Comparison of ENCODE assay signal across 13 cellular contexts in the genomic region with DNA sequence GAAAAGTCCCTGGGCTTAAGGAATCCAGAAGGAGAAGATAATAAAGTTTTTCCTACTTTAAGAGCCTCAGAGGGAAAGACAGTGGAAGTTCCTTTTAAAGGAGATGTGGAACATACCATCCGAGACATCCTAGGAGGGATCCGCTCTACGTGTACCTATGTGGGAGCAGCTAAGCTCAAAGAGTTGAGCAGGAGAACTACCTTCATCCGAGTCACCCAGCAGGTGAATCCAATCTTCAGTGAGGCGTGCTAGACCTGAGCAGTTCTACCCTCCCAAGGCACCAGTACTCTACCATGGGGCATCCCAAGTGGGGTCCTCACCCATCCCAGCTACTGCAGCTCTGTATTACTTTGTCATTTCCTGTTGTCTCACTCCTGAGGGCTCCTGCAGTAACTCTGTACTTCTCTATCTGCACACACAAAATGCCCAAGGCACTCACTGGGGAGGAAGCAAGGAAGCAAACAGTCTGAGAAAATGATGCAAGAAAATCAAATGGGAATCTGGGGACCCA. TPM values are rescaled to one million over a fixed set of nuclear protein-coding genes. Genes with fewer than 3 reads are reported as not detected.
DNase-seq lines count a peak whose midpoint lies in the region; ATAC-seq and TF ChIP-seq lines count a peak whose summit lies in the region.
"Had no signal": no experiment of that assay in that cellular context is flagged by ENCODE, and none has a peak within 500 bp of the region (broad histone marks: within the 10 kb centered on the region; RNA-seq: fewer than 3 reads in every experiment).

No MANE protein-coding gene starts in this region.

- no peaks in the 10 kb centered on the region for H3K27me3 Mint-ChIP-seq in activated T-cell treated with anti-CD3 and anti-CD28 coated beads, Interleukin-2, amount 50 U/mL, for 24 hours
- H3K27me3 Mint-ChIP-seq in endodermal cell (ENCODE audit: insufficient read depth): no peaks in the 10 kb centered on the region
- no peaks in the 10 kb centered on the region for H3K27me3 Mint-ChIP-seq in progenitor cell of endocrine pancreas

- H3K36me3 ChIP-seq in RWPE2 (ENCODE audit: low read depth) (peaks cover 80% of the 10 kb centered on the region), endodermal cell (ENCODE audit: control insufficient read depth, insufficient read depth, low read length) (peaks cover 59% of the 10 kb centered on the region)

- H3K4me1 ChIP-seq in RWPE2 (ENCODE audit: insufficient read depth, poor library complexity, severe bottlenecking): peaks cover 31% of the 10 kb centered on the region
- H3K4me1 ChIP-seq in endodermal cell (ENCODE audit: control insufficient read depth, insufficient read depth, low read length): peaks cover 3% of the 10 kb centered on the region

- WGBS in endodermal cell (ENCODE audit: insufficient coverage in 1 of 2, insufficient read length in 1 of 2), 2 experiments: 94 to 100% methylated on average over 5 of the region's 5 CpGs

- ATAC-seq in RWPE2 (ENCODE audit: low read depth) (no peak), HG03097 (IDR thresholded peaks at IDR 0.05; ENCODE audit: low FRiP score, unreplicated experiment) (no peak)

- no peak overlapping the region for H3K4me3 ChIP-seq in RWPE2 (ENCODE audit: severe bottlenecking)
- no peak overlapping the region for H3K4me3 ChIP-seq in endodermal cell (ENCODE audit: low read length)
- H3K4me3 ChIP-seq: adrenal gland had no signal

- TF ChIP-seq CTCF in RWPE2 (IDR thresholded peaks at IDR 0.05; ENCODE audit: poor library complexity, severe bottlenecking) (no peak), endodermal cell (conservative IDR thresholded peaks at IDR 0.05) (no peak), progenitor cell of endocrine pancreas (IDR thresholded peaks at IDR 0.05; ENCODE audit: unreplicated experiment) (no peak)

- H3K27ac ChIP-seq in RWPE2 (ENCODE audit: poor library complexity, severe bottlenecking) (peak overlapping the region; percentile 18), endodermal cell (ENCODE audit: low read depth, low read length) (no peak overlapping the region)

- H3K27ac Mint-ChIP-seq in activated T-cell treated with anti-CD3 and anti-CD28 coated beads, Interleukin-2, amount 50 U/mL, for 24 hours: peak overlapping the region; percentile 100
- H3K27ac Mint-ChIP-seq in endodermal cell (peak overlapping the region; percentile 10), progenitor cell of endocrine pancreas (peak overlapping the region; percentile 65)

- H3K36me3 Mint-ChIP-seq in activated T-cell treated with anti-CD3 and anti-CD28 coated beads, Interleukin-2, amount 50 U/mL, for 24 hours (ENCODE audit: low read depth): peaks cover 87% of the 10 kb centered on the region
- H3K36me3 Mint-ChIP-seq in endodermal cell (ENCODE audit: low read depth): peaks cover 53% of the 10 kb centered on the region
- H3K36me3 Mint-ChIP-seq in progenitor cell of endocrine pancreas (ENCODE audit: insufficient read depth): peaks cover 24% of the 10 kb centered on the region

- no peak overlapping the region for H3K4me3 Mint-ChIP-seq in activated T-cell treated with anti-CD3 and anti-CD28 coated beads, Interleukin-2, amount 50 U/mL, for 24 hours
- H3K4me3 Mint-ChIP-seq in endodermal cell: no peak overlapping the region
- no peak overlapping the region for H3K4me3 Mint-ChIP-seq in progenitor cell of endocrine pancreas (ENCODE audit: low read depth)

- peaks cover 82% of the 10 kb centered on the region for H3K4me1 Mint-ChIP-seq in activated T-cell treated with anti-CD3 and anti-CD28 coated beads, Interleukin-2, amount 50 U/mL, for 24 hours (ENCODE audit: low read depth)
- peaks cover 2% of the 10 kb centered on the region for H3K4me1 Mint-ChIP-seq in endodermal cell
- peaks cover 11% of the 10 kb centered on the region for H3K4me1 Mint-ChIP-seq in progenitor cell of endocrine pancreas (ENCODE audit: low read depth)

- H3K9ac ChIP-seq in endodermal cell (ENCODE audit: extremely low read depth, low read length, poor library complexity, severe bottlenecking): no peak overlapping the region

- no peaks in the 10 kb centered on the region for H3K27me3 ChIP-seq in RWPE2 (ENCODE audit: insufficient read depth, poor library complexity, severe bottlenecking)
- H3K27me3 ChIP-seq in endodermal cell (ENCODE audit: control insufficient read depth, insufficient read depth, low read length, poor library complexity, severe bottlenecking): no peaks in the 10 kb centered on the region
- H3K27me3 ChIP-seq: adrenal gland had no signal

- H3K9me3 ChIP-seq in RWPE2 (ENCODE audit: severe bottlenecking) (no peaks in the 10 kb centered on the region), endodermal cell (ENCODE audit: control insufficient read depth, low read length) (no peaks in the 10 kb centered on the region)
- H3K9me3 ChIP-seq: adrenal gland had no signal

- H3K9me3 Mint-ChIP-seq in activated T-cell treated with anti-CD3 and anti-CD28 coated beads, Interleukin-2, amount 50 U/mL, for 24 hours: no peaks in the 10 kb centered on the region
- H3K9me3 Mint-ChIP-seq in endodermal cell (no peaks in the 10 kb centered on the region), progenitor cell of endocrine pancreas (ENCODE audit: low read depth) (no peaks in the 10 kb centered on the region)

- DNase-seq in activated T-cell treated with anti-CD3 and anti-CD28 coated beads, Interleukin-2, amount 50 U/mL, for 24 hours: peak; percentile 22
- DNase-seq in activated T-cell treated with anti-CD3 and anti-CD28 coated beads, Interleukin-2, amount 50 U/mL, for 48 hours: no peak
- DNase-seq in RWPE2 (ENCODE audit: low spot score): no peak
- DNase-seq in endodermal cell: peak; percentile 4
- no peak for DNase-seq in progenitor cell of endocrine pancreas (ENCODE audit: low spot score, unreplicated experiment)
- DNase-seq in NCI-H2107 treated with DMSO at 0.1 percent for 48 hours (lab: John Stamatoyannopoulos, UW; ENCODE audit: unreplicated experiment): no peak
- no peak for DNase-seq in NAMALWA (ENCODE audit: low spot score)
- DNase-seq: ACHN; NCI-H1092 treated with DMSO at 0.1 percent for 48 hours; OCI-M1; stimulated activated CD4-positive, alpha-beta T cell treated with anti-CD3 and anti-CD28 coated beads, Interleukin-15, amount 100 ng/mL, for 24 hours had no signal

RNA-seq across cellular contexts. Expression of gene TINF2, which starts 3.8 kb away (rescaled TPM):
- 10 to 100 TPM; 43.4 to 43.5 TPM for total RNA-seq in endodermal cell
- polyA plus RNA-seq in endodermal cell (2013, experiment 1 of 2): 52.0 TPM
- 48.5 TPM for polyA plus RNA-seq in endodermal cell (2013, experiment 2 of 2)
- total RNA-seq in progenitor cell of endocrine pancreas: 56.7 and 59.2 TPM in 2 replicates

RNA-seq across cellular contexts. Expression of gene GMPR2, which starts 5.9 kb away (rescaled TPM):
- 10 to 100 TPM; 56.1 to 63.1 TPM for total RNA-seq in endodermal cell
- 51.6 TPM for polyA plus RNA-seq in endodermal cell (2013, experiment 1 of 2)
- 43.4 TPM for polyA plus RNA-seq in endodermal cell (2013, experiment 2 of 2)
- total RNA-seq in progenitor cell of endocrine pancreas: 73.6 and 86.2 TPM in 2 replicates

RNA-seq across cellular contexts. Expression of gene NEDD8, which starts 6.4 kb away (rescaled TPM):
- total RNA-seq in endodermal cell (100 to 1,000 TPM; 210 to 267 TPM), progenitor cell of endocrine pancreas (161 TPM in 2 replicates)
- polyA plus RNA-seq in endodermal cell (2013, experiment 1 of 2): 187 TPM
- 182 TPM for polyA plus RNA-seq in endodermal cell (2013, experiment 2 of 2)

RNA-seq across cellular contexts. Expression of gene MDP1, which starts 22.7 kb away (rescaled TPM):
- total RNA-seq in endodermal cell (10 to 100 TPM; 21.0 to 25.0 TPM), progenitor cell of endocrine pancreas (15.2 and 17.7 TPM in 2 replicates)
- polyA plus RNA-seq in endodermal cell (2013, experiment 1 of 2): 35.2 TPM
- 32.7 TPM for polyA plus RNA-seq in endodermal cell (2013, experiment 2 of 2)

RNA-seq across cellular contexts. Expression of gene TGM1, which starts 24.4 kb away (rescaled TPM):
- total RNA-seq in endodermal cell (1 to 10 TPM; 1.6 to 3.4 TPM), progenitor cell of endocrine pancreas (5.8 and 7.0 TPM in 2 replicates)
- 3.2 TPM for polyA plus RNA-seq in endodermal cell (2013, experiment 1 of 2)
- polyA plus RNA-seq in endodermal cell (2013, experiment 2 of 2): 4.6 TPM

Comparison
In these comparisons a context has a peak if more than half of its experiments do, and no peak if none do; other contexts are left out.
1. DNase-seq: peak in activated T-cell treated with anti-CD3 and anti-CD28 coated beads, Interleukin-2, amount 50 U/mL, for 24 hours (single experiment) and endodermal cell (single experiment); none in activated T-cell treated with anti-CD3 and anti-CD28 coated beads, Interleukin-2, amount 50 U/mL, for 48 hours (0 of 2), RWPE2 (single experiment), progenitor cell of endocrine pancreas (single experiment), NCI-H2107 treated with DMSO at 0.1 percent for 48 hours (single experiment) and NAMALWA (single experiment).
2. H3K27ac Mint-ChIP-seq: peak in every context shown above with its lines; median percentile 100 in activated T-cell treated with anti-CD3 and anti-CD28 coated beads, Interleukin-2, amount 50 U/mL, for 24 hours; 65 in progenitor cell of endocrine pancreas; 10 in endodermal cell.